In the genomic region with DNA sequence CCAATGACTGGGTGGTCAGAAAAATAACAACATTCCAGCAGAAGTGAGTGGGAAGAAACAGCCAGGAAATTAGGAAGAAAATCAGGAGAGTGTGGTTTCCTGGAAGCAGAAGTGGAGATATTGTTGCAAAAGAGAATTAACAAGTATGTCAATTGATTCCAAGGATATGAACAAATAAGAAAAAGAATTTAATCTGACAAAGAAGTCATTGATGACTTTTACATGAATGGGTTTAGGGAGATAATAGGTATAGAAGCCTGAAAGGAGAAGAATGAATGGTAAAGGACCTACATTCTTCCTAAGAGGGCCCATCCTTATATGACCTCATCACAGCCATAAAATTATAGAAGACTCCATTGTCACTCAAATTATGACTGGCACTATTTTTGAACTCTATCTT, we compare ENCODE assay signal across 18 cellular contexts.
A peak's percentile ranks its signal among the peaks of the same experiment; 100 is the strongest.
DNase-seq lines count a peak whose midpoint lies in the region; ATAC-seq and TF ChIP-seq lines count a peak whose summit lies in the region.
"Had no signal": no experiment of that assay in that cellular context is flagged by ENCODE, and none has a peak within 500 bp of the region (broad histone marks: within the 10 kb centered on the region; RNA-seq: fewer than 3 reads in every experiment).

No MANE protein-coding gene starts in this region.

- H3K4me1 ChIP-seq in hepatocyte (ENCODE audit: insufficient read depth) (peaks cover 3% of the 10 kb centered on the region), neuron (ENCODE audit: insufficient read depth, low read length) (peaks cover 16% of the 10 kb centered on the region)
- H3K4me1 ChIP-seq: A549, BLaER1 had no signal

- H2AFZ ChIP-seq in hepatocyte (no peak overlapping the region), neuron (ENCODE audit: low read depth, low read length) (peak overlapping the region; percentile 67)

- H3K36me3 ChIP-seq in hepatocyte (replicated peaks; ENCODE audit: insufficient read depth, low read depth): no peaks in the 10 kb centered on the region
- no peaks in the 10 kb centered on the region for H3K36me3 ChIP-seq in neuron (ENCODE audit: insufficient read depth, low read length)
- H3K36me3 ChIP-seq: BLaER1 had no signal

- H3K4me3 ChIP-seq in hepatocyte (no peak overlapping the region), neuron (ENCODE audit: low read length) (no peak overlapping the region)
- H3K4me3 ChIP-seq: A549, BLaER1, GM12878 had no signal

- peaks cover 10% of the 10 kb centered on the region; the same call in 1 of the 2 replicates for H3K36me3 Mint-ChIP-seq in WTC11
- H3K36me3 Mint-ChIP-seq: CD14-positive monocyte; CD4-positive, alpha-beta memory T cell had no signal

- peak overlapping the region; percentile 39 for H3K27ac Mint-ChIP-seq in WTC11
- H3K27ac Mint-ChIP-seq: CD14-positive monocyte; CD4-positive, alpha-beta memory T cell had no signal

- peaks cover 14% of the 10 kb centered on the region for H3K4me1 Mint-ChIP-seq in WTC11
- H3K4me1 Mint-ChIP-seq: CD14-positive monocyte; CD4-positive, alpha-beta memory T cell had no signal

- no peaks in the 10 kb centered on the region for H4K20me1 ChIP-seq in hepatocyte (ENCODE audit: insufficient read depth, poor library complexity, severe bottlenecking)
- H4K20me1 ChIP-seq: BLaER1 had no signal

- no peaks in the 10 kb centered on the region for H3K27me3 ChIP-seq in hepatocyte
- H3K27me3 ChIP-seq in neuron (ENCODE audit: insufficient read depth, low read length): no peaks in the 10 kb centered on the region
- H3K27me3 ChIP-seq: BLaER1 had no signal

- no peak overlapping the region for H3K4me2 ChIP-seq in hepatocyte
- H3K4me2 ChIP-seq: A549, BLaER1 had no signal

- ATAC-seq in WTC11: no peak
- ATAC-seq: A549, GM12878 had no signal

- H3K27me3 Mint-ChIP-seq in WTC11 (ENCODE audit: low read depth): no peaks in the 10 kb centered on the region
- H3K27me3 Mint-ChIP-seq: CD4-positive, alpha-beta memory T cell had no signal

- H3K9me3 ChIP-seq in hepatocyte (ENCODE audit: low read depth) (no peaks in the 10 kb centered on the region), neuron (ENCODE audit: low read length) (no peaks in the 10 kb centered on the region)
- H3K9me3 ChIP-seq: A549, BLaER1 had no signal

- H3K9me3 Mint-ChIP-seq in WTC11: peaks cover 21% of the 10 kb centered on the region

- H3K9me2 ChIP-seq in hepatocyte (replicated peaks; ENCODE audit: insufficient read depth): no peaks in the 10 kb centered on the region

- peak overlapping the region; percentile 9 for H3K27ac ChIP-seq in hepatocyte
- H3K27ac ChIP-seq: 22Rv1, A549, BLaER1 had no signal

- DNase-seq in COLO829 (ENCODE audit: low spot score) (peak; percentile 78), WTC11 (ENCODE audit: low spot score) (no peak), hepatocyte (ENCODE audit: low spot score) (no peak), glomerular visceral epithelial cell (ENCODE audit: extremely low spot score) (no peak), AML-193 (lab: John Stamatoyannopoulos, UW) (no peak), ureter (ENCODE audit: low spot score) (no peak)
- DNase-seq: Calu3; CD4-positive, alpha-beta memory T cell; DMS79 treated with DMSO at 0.1 percent for 48 hours; EL; GOT3; H9 had no signal

- no peak for TF ChIP-seq CTCF in WTC11 (IDR thresholded peaks at IDR 0.05)
- no peak for TF ChIP-seq CTCF in hepatocyte (IDR thresholded peaks at IDR 0.05; ENCODE audit: poor library complexity)

- CTCF ChIA-PET in WTC11 (lab: Charles Lee): no interaction called here

- H3K4me3 Mint-ChIP-seq in WTC11: no peak overlapping the region
- H3K4me3 Mint-ChIP-seq: CD14-positive monocyte; CD4-positive, alpha-beta memory T cell; H9 had no signal

- no peaks in the 10 kb centered on the region for H3K79me2 ChIP-seq in hepatocyte

- POLR2A ChIA-PET in WTC11 (lab: Charles Lee): no interaction called here

TF ChIP-seq in WTC11, 78 proteins besides CTCF, POLR2A, EP300 and RAD21:
- TF ChIP-seq, protein P1, sequence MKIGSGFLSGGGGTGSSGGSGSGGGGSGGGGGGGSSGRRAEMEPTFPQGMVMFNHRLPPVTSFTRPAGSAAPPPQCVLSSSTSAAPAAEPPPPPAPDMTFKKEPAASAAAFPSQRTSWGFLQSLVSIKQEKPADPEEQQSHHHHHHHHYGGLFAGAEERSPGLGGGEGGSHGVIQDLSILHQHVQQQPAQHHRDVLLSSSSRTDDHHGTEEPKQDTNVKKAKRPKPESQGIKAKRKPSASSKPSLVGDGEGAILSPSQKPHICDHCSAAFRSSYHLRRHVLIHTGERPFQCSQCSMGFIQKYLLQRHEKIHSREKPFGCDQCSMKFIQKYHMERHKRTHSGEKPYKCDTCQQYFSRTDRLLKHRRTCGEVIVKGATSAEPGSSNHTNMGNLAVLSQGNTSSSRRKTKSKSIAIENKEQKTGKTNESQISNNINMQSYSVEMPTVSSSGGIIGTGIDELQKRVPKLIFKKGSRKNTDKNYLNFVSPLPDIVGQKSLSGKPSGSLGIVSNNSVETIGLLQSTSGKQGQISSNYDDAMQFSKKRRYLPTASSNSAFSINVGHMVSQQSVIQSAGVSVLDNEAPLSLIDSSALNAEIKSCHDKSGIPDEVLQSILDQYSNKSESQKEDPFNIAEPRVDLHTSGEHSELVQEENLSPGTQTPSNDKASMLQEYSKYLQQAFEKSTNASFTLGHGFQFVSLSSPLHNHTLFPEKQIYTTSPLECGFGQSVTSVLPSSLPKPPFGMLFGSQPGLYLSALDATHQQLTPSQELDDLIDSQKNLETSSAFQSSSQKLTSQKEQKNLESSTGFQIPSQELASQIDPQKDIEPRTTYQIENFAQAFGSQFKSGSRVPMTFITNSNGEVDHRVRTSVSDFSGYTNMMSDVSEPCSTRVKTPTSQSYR (CRISPR knock-in tag; IDR thresholded peaks at IDR 0.05): no peak
- TF ChIP-seq NFE2L1 (CRISPR knock-in tag; IDR thresholded peaks at IDR 0.05): no peak
- no peak for TF ChIP-seq FOXJ3 (CRISPR knock-in tag; IDR thresholded peaks at IDR 0.05; ENCODE audit: borderline replicate concordance)
- TF ChIP-seq, protein P2, sequence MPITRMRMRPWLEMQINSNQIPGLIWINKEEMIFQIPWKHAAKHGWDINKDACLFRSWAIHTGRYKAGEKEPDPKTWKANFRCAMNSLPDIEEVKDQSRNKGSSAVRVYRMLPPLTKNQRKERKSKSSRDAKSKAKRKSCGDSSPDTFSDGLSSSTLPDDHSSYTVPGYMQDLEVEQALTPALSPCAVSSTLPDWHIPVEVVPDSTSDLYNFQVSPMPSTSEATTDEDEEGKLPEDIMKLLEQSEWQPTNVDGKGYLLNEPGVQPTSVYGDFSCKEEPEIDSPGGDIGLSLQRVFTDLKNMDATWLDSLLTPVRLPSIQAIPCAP (CRISPR knock-in tag; IDR thresholded peaks at IDR 0.05): no peak
TF ChIP-seq in WTC11: peak in this region for 0.
